ENCODE assay signal across 2 cellular contexts in the genomic region with DNA sequence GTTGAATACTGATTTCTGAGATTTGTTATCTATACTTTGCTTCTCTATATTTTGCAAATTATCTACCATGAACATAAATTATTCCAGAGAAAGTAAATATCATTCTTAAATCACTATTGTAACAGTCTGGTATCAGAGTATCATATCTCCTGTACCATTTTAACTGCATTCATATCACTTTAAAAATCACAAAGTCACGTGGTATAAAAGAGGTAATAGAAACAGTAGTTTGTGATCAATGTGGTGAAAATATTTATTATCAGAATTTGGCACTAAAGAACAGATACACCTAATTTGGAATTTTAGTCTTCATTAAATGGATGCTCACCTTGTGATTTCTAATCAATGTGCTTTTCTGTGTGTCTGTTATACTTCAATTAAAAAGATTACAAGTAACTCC.
A peak's percentile ranks its signal among the peaks of the same experiment; 100 is the strongest.
TF ChIP-seq lines count a peak whose summit lies in the region.

No MANE protein-coding gene starts in this region.

TF ChIP-seq in IMR-90, 13 proteins besides CTCF, POLR2A, EP300 and RAD21:
- TF ChIP-seq NFE2L2 (IDR thresholded peaks at IDR 0.05; ENCODE audit: low read depth, low read length) (no peak), BHLHE40 (IDR thresholded peaks at IDR 0.05; ENCODE audit: low read depth, low read length) (no peak), MAZ (IDR thresholded peaks at IDR 0.05; ENCODE audit: borderline replicate concordance, low read depth, low read length) (no peak), FOS (IDR thresholded peaks at IDR 0.05; ENCODE audit: low read depth, low read length) (no peak), CEBPB (IDR thresholded peaks at IDR 0.05; ENCODE audit: low read depth, low read length) (no peak), RFX5 (IDR thresholded peaks at IDR 0.05; ENCODE audit: low read depth, low read length) (no peak), SMC3 (IDR thresholded peaks at IDR 0.05; ENCODE audit: low read depth, low read length) (no peak), MXI1 (IDR thresholded peaks at IDR 0.05; ENCODE audit: borderline replicate concordance, low read depth, low read length) (no peak), RCOR1 (IDR thresholded peaks at IDR 0.05; ENCODE audit: insufficient replicate concordance, low read length) (no peak), MAFK (IDR thresholded peaks at IDR 0.05; ENCODE audit: low read depth, low read length) (no peak), CHD1 (IDR thresholded peaks at IDR 0.05; ENCODE audit: low read depth, low read length) (no peak)
- TF ChIP-seq, protein P1, sequence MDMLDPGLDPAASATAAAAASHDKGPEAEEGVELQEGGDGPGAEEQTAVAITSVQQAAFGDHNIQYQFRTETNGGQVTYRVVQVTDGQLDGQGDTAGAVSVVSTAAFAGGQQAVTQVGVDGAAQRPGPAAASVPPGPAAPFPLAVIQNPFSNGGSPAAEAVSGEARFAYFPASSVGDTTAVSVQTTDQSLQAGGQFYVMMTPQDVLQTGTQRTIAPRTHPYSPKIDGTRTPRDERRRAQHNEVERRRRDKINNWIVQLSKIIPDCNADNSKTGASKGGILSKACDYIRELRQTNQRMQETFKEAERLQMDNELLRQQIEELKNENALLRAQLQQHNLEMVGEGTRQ (IDR thresholded peaks at IDR 0.05; ENCODE audit: low read depth, low read length), result no peak
- TF ChIP-seq, protein P2, sequence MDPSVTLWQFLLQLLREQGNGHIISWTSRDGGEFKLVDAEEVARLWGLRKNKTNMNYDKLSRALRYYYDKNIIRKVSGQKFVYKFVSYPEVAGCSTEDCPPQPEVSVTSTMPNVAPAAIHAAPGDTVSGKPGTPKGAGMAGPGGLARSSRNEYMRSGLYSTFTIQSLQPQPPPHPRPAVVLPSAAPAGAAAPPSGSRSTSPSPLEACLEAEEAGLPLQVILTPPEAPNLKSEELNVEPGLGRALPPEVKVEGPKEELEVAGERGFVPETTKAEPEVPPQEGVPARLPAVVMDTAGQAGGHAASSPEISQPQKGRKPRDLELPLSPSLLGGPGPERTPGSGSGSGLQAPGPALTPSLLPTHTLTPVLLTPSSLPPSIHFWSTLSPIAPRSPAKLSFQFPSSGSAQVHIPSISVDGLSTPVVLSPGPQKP (IDR thresholded peaks at IDR 0.05; ENCODE audit: borderline replicate concordance, low read depth, low read length), result no peak

TF ChIP-seq in K562, 482 proteins besides CTCF, POLR2A, EP300 and RAD21:
- TF ChIP-seq, protein P3, sequence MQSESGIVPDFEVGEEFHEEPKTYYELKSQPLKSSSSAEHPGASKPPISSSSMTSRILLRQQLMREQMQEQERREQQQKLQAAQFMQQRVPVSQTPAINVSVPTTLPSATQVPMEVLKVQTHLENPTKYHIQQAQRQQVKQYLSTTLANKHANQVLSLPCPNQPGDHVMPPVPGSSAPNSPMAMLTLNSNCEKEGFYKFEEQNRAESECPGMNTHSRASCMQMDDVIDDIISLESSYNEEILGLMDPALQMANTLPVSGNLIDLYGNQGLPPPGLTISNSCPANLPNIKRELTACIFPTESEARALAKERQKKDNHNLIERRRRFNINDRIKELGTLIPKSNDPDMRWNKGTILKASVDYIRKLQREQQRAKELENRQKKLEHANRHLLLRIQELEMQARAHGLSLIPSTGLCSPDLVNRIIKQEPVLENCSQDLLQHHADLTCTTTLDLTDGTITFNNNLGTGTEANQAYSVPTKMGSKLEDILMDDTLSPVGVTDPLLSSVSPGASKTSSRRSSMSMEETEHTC (IDR thresholded peaks at IDR 0.05), result no peak
- TF ChIP-seq, protein P4, sequence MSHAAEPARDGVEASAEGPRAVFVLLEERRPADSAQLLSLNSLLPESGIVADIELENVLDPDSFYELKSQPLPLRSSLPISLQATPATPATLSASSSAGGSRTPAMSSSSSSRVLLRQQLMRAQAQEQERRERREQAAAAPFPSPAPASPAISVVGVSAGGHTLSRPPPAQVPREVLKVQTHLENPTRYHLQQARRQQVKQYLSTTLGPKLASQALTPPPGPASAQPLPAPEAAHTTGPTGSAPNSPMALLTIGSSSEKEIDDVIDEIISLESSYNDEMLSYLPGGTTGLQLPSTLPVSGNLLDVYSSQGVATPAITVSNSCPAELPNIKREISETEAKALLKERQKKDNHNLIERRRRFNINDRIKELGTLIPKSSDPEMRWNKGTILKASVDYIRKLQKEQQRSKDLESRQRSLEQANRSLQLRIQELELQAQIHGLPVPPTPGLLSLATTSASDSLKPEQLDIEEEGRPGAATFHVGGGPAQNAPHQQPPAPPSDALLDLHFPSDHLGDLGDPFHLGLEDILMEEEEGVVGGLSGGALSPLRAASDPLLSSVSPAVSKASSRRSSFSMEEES (CRISPR knock-in tag; IDR thresholded peaks at IDR 0.05), result peak; percentile 78
TF ChIP-seq in K562: peak in this region for 1.
